Comparison of ENCODE assay signal across 15 cellular contexts in genomic region chr1:208093046-208093445, GRCh38.
DNase-seq lines count a peak whose midpoint lies in the region; ATAC-seq and TF ChIP-seq lines count a peak whose summit lies in the region.
"Had no signal": no experiment of that assay in that cellular context is flagged by ENCODE, and none has a peak within 500 bp of the region (broad histone marks: within the 10 kb centered on the region; RNA-seq: fewer than 3 reads in every experiment).

No MANE protein-coding gene starts in this region.

- no peaks in the 10 kb centered on the region for H3F3A ChIP-seq in neural cell (ENCODE audit: insufficient read depth, low read length, poor library complexity, severe bottlenecking)

- no peaks in the 10 kb centered on the region for H3K27me3 Mint-ChIP-seq in T-cell
- H3K27me3 Mint-ChIP-seq: CD4-positive, alpha-beta memory T cell; CD4-positive, CD25-positive, alpha-beta regulatory T cell had no signal

- H3K27ac ChIP-seq in neural cell (ENCODE audit: low read length) = peak overlapping the region; percentile 77
- H3K27ac ChIP-seq: BLaER1 had no signal

- H3K4me3 Mint-ChIP-seq in T-cell = no peak overlapping the region
- H3K4me3 Mint-ChIP-seq: CD14-positive monocyte; CD4-positive, alpha-beta memory T cell; CD4-positive, CD25-positive, alpha-beta regulatory T cell; CD8-positive, alpha-beta memory T cell had no signal

- H3K9ac ChIP-seq in neural cell (ENCODE audit: low read length) = no peak overlapping the region
- H3K9ac ChIP-seq: BLaER1 had no signal

- CTCF ChIA-PET in T-cell (lab: Charles Lee) = interaction anchor here (2.0 to 4.4 kb wide), 3 partner anchors 70 to 73 kb away, joined by 5 to 42 read pairs (median 24); no protein-coding TSS in a partner anchor

- H3K4me2 ChIP-seq in neural cell (ENCODE audit: low read length) = no peak overlapping the region
- H3K4me2 ChIP-seq: BLaER1 had no signal

- no peaks in the 10 kb centered on the region for H3K4me1 Mint-ChIP-seq in T-cell
- H3K4me1 Mint-ChIP-seq: CD14-positive monocyte; CD8-positive, alpha-beta memory T cell had no signal

- no peak for TF ChIP-seq EP300 in neural cell (conservative IDR thresholded peaks at IDR 0.05; ENCODE audit: poor library complexity, severe bottlenecking)

- H3K9me2 ChIP-seq in neural cell (ENCODE audit: insufficient read depth, low read length) = no peaks in the 10 kb centered on the region

- POLR2A ChIA-PET in T-cell (lab: Charles Lee) = no interaction called here

- no peaks in the 10 kb centered on the region for H3K9me3 ChIP-seq in neural cell (ENCODE audit: low read length)
- H3K9me3 ChIP-seq: BE2C, BLaER1 had no signal

- no peak overlapping the region for H2AFZ ChIP-seq in neural cell (ENCODE audit: low read depth, low read length)

- no peaks in the 10 kb centered on the region for H3K36me3 Mint-ChIP-seq in T-cell
- H3K36me3 Mint-ChIP-seq: CD4-positive, alpha-beta memory T cell; CD4-positive, CD25-positive, alpha-beta regulatory T cell had no signal

- H3K4me3 ChIP-seq in neural cell (ENCODE audit: low read length) = no peak overlapping the region
- H3K4me3 ChIP-seq: BLaER1, GM12878 had no signal

- no peaks in the 10 kb centered on the region for H3K79me2 ChIP-seq in neural cell (replicated peaks; ENCODE audit: insufficient read depth, low read length)

- ATAC-seq in HG02938 (IDR thresholded peaks at IDR 0.05; ENCODE audit: unreplicated experiment) (no peak), T-cell (replicated peaks in 1 of 4) (no peak)

- TF ChIP-seq RAD21 in neural cell (conservative IDR thresholded peaks at IDR 0.05) = no peak

- no peaks in the 10 kb centered on the region for H3K9me3 Mint-ChIP-seq in T-cell
- H3K9me3 Mint-ChIP-seq: CD14-positive monocyte; CD4-positive, alpha-beta memory T cell; CD8-positive, alpha-beta memory T cell had no signal

- DNase-seq in amniotic epithelial cell (ENCODE audit: low read depth) = peak; percentile 9
- DNase-seq in T-cell = no peak
- DNase-seq in NCI-H510A treated with DMSO at 0.1 percent for 48 hours (lab: John Stamatoyannopoulos, UW) = no peak
- DNase-seq: DMS 273 treated with DMSO at 0.1 percent for 48 hours, DMS153, DMS79 had no signal

- no peak for TF ChIP-seq CTCF in neural cell (IDR thresholded peaks at IDR 0.05; ENCODE audit: poor library complexity, severe bottlenecking)

- H3K36me3 ChIP-seq in neural cell (ENCODE audit: insufficient read depth, low read length) = peaks cover 22% of the 10 kb centered on the region
- H3K36me3 ChIP-seq: BLaER1 had no signal

- H4K20me1 ChIP-seq in neural cell (ENCODE audit: insufficient read depth) = no peaks in the 10 kb centered on the region
- H4K20me1 ChIP-seq: BLaER1 had no signal

- H3K27me3 ChIP-seq in neural cell (ENCODE audit: insufficient read depth, low read depth, low read length) = no peaks in the 10 kb centered on the region
- H3K27me3 ChIP-seq: BE2C, BLaER1 had no signal

- no peak overlapping the region for H3K27ac Mint-ChIP-seq in T-cell
- H3K27ac Mint-ChIP-seq: CD4-positive, alpha-beta memory T cell; CD4-positive, CD25-positive, alpha-beta regulatory T cell had no signal

TF ChIP-seq in neural cell, 6 proteins besides CTCF, POLR2A, EP300 and RAD21:
- no peak for TF ChIP-seq SMC3 (conservative IDR thresholded peaks at IDR 0.05; ENCODE audit: poor library complexity)
- TF ChIP-seq EZH2 (IDR thresholded peaks at IDR 0.05; ENCODE audit: borderline replicate concordance, insufficient read depth, low read length, poor library complexity, severe bottlenecking) = no peak
- no peak for TF ChIP-seq MXI1 (conservative IDR thresholded peaks at IDR 0.05; ENCODE audit: poor library complexity, severe bottlenecking)
- TF ChIP-seq TAF1 (IDR thresholded peaks at IDR 0.05; ENCODE audit: low read depth) = no peak
- TF ChIP-seq REST (IDR thresholded peaks at IDR 0.05; ENCODE audit: borderline replicate concordance) = no peak
- TF ChIP-seq POLR2AphosphoS5 (IDR thresholded peaks at IDR 0.05) = no peak
